ENCODE assay signal across 9 cellular contexts in the genomic region with DNA sequence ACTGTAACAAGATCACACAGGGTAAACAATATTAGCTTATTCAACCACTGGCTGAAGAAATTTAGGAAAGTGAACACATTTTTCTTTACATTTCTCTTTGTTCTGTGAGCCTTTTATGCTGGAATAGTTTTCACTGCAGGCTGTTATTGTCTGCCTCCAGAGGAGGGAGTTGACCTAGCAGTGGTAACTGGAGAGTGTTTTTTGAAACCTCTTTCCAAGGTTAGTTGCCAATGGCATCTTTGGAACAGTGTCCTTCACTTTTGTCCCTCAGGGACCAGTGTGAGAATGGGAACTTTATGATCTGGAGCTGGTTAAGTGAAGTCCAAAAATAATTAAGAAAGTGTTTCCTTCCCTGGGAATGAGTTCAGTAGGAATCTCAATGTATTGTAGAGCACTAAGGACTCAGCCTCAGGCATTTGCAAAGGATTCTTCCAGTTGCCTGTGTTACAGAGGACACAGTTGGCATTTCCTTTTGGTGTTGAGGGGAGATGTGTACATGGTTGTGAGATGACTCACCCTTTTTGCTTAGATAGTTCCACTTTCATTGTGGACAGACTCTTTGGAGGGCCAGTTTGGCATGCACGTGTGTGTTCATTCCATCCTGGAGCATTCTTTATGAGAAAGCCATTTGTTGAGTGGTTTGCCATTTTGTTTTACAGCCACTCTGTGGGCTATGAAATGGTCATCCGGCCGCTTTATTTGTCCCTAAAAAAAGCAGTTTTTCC.
DNase-seq lines count a peak whose midpoint lies in the region; ATAC-seq lines count a peak whose summit lies in the region.
"Had no signal": no experiment of that assay in that cellular context is flagged by ENCODE, and none has a peak within 500 bp of the region (broad histone marks: within the 10 kb centered on the region; RNA-seq: fewer than 3 reads in every experiment).

No MANE protein-coding gene starts in this region.

- H3K4me3 Mint-ChIP-seq in immature natural killer cell, result no peak overlapping the region

- H3K36me3 ChIP-seq in mesodermal cell (ENCODE audit: control insufficient read depth, insufficient read depth, low read length), result no peaks in the 10 kb centered on the region

- ATAC-seq in HG03558 (IDR thresholded peaks at IDR 0.05; ENCODE audit: extremely low read depth, unreplicated experiment), result peak; percentile 68

- DNase-seq in GM04504 (ENCODE audit: low read depth) (peak; percentile 62), dedifferentiated amniotic fluid mesenchymal stem cell (ENCODE audit: extremely low spot score) (peak; percentile 32), SKM-1 (lab: John Stamatoyannopoulos, UW; ENCODE audit: unreplicated experiment) (no peak), immature natural killer cell (no peak), COR-L47 (lab: John Stamatoyannopoulos, UW) (no peak), NCI-H128 (lab: John Stamatoyannopoulos, UW; ENCODE audit: unreplicated experiment) (no peak)
- DNase-seq: NCI-H510A had no signal

- no peaks in the 10 kb centered on the region for H3K36me3 Mint-ChIP-seq in immature natural killer cell

- peak overlapping the region; percentile 96 for H3K27ac ChIP-seq in mesodermal cell (ENCODE audit: low read depth, low read length, severe bottlenecking)

- H3K27me3 Mint-ChIP-seq in immature natural killer cell (ENCODE audit: low read depth in 3 of 3), result peaks cover 0 to 7% (median 0%) of the 10 kb centered on the region in 3 donors

- H3K4me3 ChIP-seq in mesodermal cell (ENCODE audit: extremely low read depth, insufficient read depth, low read length, poor library complexity, severe bottlenecking), result no peak overlapping the region

- H3K9me3 Mint-ChIP-seq in immature natural killer cell, result no peaks in the 10 kb centered on the region

- H3K9me3 ChIP-seq in mesodermal cell (ENCODE audit: control insufficient read depth, low read length), result no peaks in the 10 kb centered on the region

- no peaks in the 10 kb centered on the region for H3K4me1 Mint-ChIP-seq in immature natural killer cell

- H3K4me1 ChIP-seq in mesodermal cell (ENCODE audit: control insufficient read depth, insufficient read depth, low read length, poor library complexity, severe bottlenecking), result peaks cover 20% of the 10 kb centered on the region

- H3K27ac Mint-ChIP-seq in immature natural killer cell, result no peak overlapping the region

- no CpG with 5 or more reads among the region's 3 CpGs for WGBS in mesodermal cell (ENCODE audit: insufficient coverage in 2 of 2), 2 experiments

Comparison
In these comparisons a context has a peak if more than half of its experiments do, and no peak if none do; other contexts are left out.
1. DNase-seq: peak in GM04504 (single experiment) and dedifferentiated amniotic fluid mesenchymal stem cell (single experiment); none in SKM-1 (single experiment), immature natural killer cell (0 of 3), COR-L47 (single experiment) and NCI-H128 (single experiment).